ENCODE assay signal across 8 cellular contexts in genomic region chr3:119239421-119239820, GRCh38. TPM values are rescaled to one million over a fixed set of nuclear protein-coding genes. Genes with fewer than 3 reads are reported as not detected.
DNase-seq lines count a peak whose midpoint lies in the region; ATAC-seq and TF ChIP-seq lines count a peak whose summit lies in the region.

No MANE protein-coding gene starts in this region.

- H3K27ac ChIP-seq in heart right ventricle (peak overlapping the region in 8 of 10 donors; percentile 90 to 98 (median 94)), left lung (peak overlapping the region; percentile 93 to 96), urinary bladder (ENCODE audit: low read depth) (no peak overlapping the region)

- ATAC-seq in heart right ventricle (no peak), left lung (no peak), left lobe of liver (no peak)

- TF ChIP-seq CTCF in heart right ventricle (IDR thresholded peaks at IDR 0.05), result no peak
- TF ChIP-seq CTCF in left lung (IDR thresholded peaks at IDR 0.05), result no peak

- no peaks in the 10 kb centered on the region for H3K9me3 ChIP-seq in heart right ventricle
- no peaks in the 10 kb centered on the region for H3K9me3 ChIP-seq in left lung

- H3K4me3 ChIP-seq in heart right ventricle, result peak overlapping the region in 9 of 10 donors; percentile 57 to 90 (median 88)
- peak overlapping the region; percentile 66 to 73 for H3K4me3 ChIP-seq in left lung
- peak overlapping the region; percentile 88 for H3K4me3 ChIP-seq in urinary bladder (ENCODE audit: low read depth, low read length)

- H3K4me1 ChIP-seq in heart right ventricle (peaks cover 3 to 58% (median 37%) of the 10 kb centered on the region in 9 donors), left lung (peaks cover 6 to 57% of the 10 kb centered on the region in 2 donors), urinary bladder (ENCODE audit: insufficient read depth) (peaks cover 2% of the 10 kb centered on the region)

- H3K4me3 Mint-ChIP-seq in activated naive CD8-positive, alpha-beta T cell, result peak overlapping the region; percentile 95

- H3K4me1 Mint-ChIP-seq in activated naive CD8-positive, alpha-beta T cell (ENCODE audit: low read depth), result peaks cover 54% of the 10 kb centered on the region

- H3K9me3 Mint-ChIP-seq in activated naive CD8-positive, alpha-beta T cell (ENCODE audit: low read depth), result no peaks in the 10 kb centered on the region

- DNase-seq in heart right ventricle (no peak), cardiac septum (ENCODE audit: low spot score) (no peak), left lung (no peak), cerebellar nuclear complex (lab: John Stamatoyannopoulos, UW) (no peak), left lobe of liver (ENCODE audit: low spot score) (no peak)
- DNase-seq in activated CD8-positive, alpha-beta memory T cell treated with anti-CD3 and anti-CD28 coated beads for 24 hours, result no peak

- intact Hi-C loops in heart right ventricle (cut with DNase I) (loop anchor here in 1 of 10 donors (10.0 kb wide), 1 partner anchor 1105 kb away; the partner anchor contains the start of gene LRRC58), cardiac septum (cut with DNase I) (no loop called here), left lung (cut with DNase I) (no loop called here)

- WGBS in heart right ventricle, 2 donors, result 37 to 46% methylated on average over 3 of the region's 3 CpGs
- 31% methylated on average over 3 of the region's 3 CpGs for WGBS in urinary bladder

- H3K27me3 Mint-ChIP-seq in activated naive CD8-positive, alpha-beta T cell, result no peaks in the 10 kb centered on the region

- H3K27me3 ChIP-seq in heart right ventricle (no peaks in the 10 kb centered on the region), left lung (no peaks in the 10 kb centered on the region)

- peaks cover 9% of the 10 kb centered on the region for H3K36me3 Mint-ChIP-seq in activated naive CD8-positive, alpha-beta T cell

- H3K27ac Mint-ChIP-seq in activated naive CD8-positive, alpha-beta T cell, result peak overlapping the region; percentile 95

- H3K36me3 ChIP-seq in heart right ventricle (peaks cover 0 to 26% (median 0%) of the 10 kb centered on the region in 9 donors), left lung (peaks cover 0 to 21% of the 10 kb centered on the region in 2 donors), urinary bladder (ENCODE audit: insufficient read depth) (peaks cover 2% of the 10 kb centered on the region)

RNA-seq across cellular contexts. Expression of gene B4GALT4, which starts 1.3 kb away (rescaled TPM):
- total RNA-seq in heart right ventricle, result 10 to 100 TPM in 8 of 10 donors, 1 to 10 TPM in 2; 9.0 to 14.6 (median 11.6) TPM
- polyA plus RNA-seq in heart right ventricle, result 10 to 100 TPM in 1 of 2 donors, 1 to 10 TPM in 1; 9.5 to 23.2 TPM
- 13.2 TPM for total RNA-seq in cardiac septum
- 10 to 100 TPM; 14.9 to 19.3 TPM for total RNA-seq in left lung
- 23.2 TPM for total RNA-seq in urinary bladder
- 18.8 TPM for polyA plus RNA-seq in urinary bladder
- 7.5 TPM for total RNA-seq in left lobe of liver

RNA-seq across cellular contexts. Expression of gene ARHGAP31, which starts 54.8 kb away (rescaled TPM):
- 10 to 100 TPM; 30.4 to 71.1 (median 37.2) TPM for total RNA-seq in heart right ventricle
- polyA plus RNA-seq in heart right ventricle, result 10 to 100 TPM; 10.6 to 11.9 TPM
- total RNA-seq in cardiac septum, result 35.7 TPM
- 10 to 100 TPM; 61.8 to 70.3 TPM for total RNA-seq in left lung
- total RNA-seq in urinary bladder, result 16.1 TPM
- 10.3 TPM for polyA plus RNA-seq in urinary bladder
- 2.9 TPM for total RNA-seq in left lobe of liver
